ENCODE assay signal across 19 cellular contexts in the genomic region with DNA sequence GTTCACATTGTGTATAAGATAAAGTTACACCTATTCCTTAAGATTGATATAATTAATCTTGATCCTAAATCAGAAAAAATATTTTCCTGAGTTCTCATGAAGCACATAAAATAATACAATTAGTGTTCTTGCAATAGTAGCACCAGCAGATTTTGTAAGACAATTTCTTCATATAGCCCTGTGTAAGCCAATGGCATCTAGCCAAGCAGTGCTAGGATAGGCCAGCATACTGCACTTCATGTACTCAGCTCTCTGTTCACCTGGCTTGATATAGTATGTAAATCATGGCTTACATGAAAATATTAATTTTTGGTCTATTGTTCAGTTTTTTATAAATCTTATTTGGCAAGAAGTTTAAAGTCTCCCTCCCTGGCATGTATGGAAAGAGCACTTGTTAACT. TPM values are rescaled to one million over a fixed set of nuclear protein-coding genes. Genes with fewer than 3 reads are reported as not detected.
"Had no signal": no experiment of that assay in that cellular context is flagged by ENCODE, and none has a peak within 500 bp of the region (broad histone marks: within the 10 kb centered on the region; RNA-seq: fewer than 3 reads in every experiment).

No MANE protein-coding gene starts in this region.

- DNase-seq: activated CD4-positive, alpha-beta memory T cell treated with anti-CD3 and anti-CD28 coated beads, Interleukin-2, amount 10 ng/mL, durations not matched to agents 7 days and 5 days; activated CD4-positive, alpha-beta T cell treated with anti-CD3 and anti-CD28 coated beads for 4 hours; activated effector memory CD4-positive, alpha-beta T cell treated with anti-CD3 and anti-CD28 coated beads, Interleukin-2, amount 50 U/mL, for 16 hours; activated T-cell treated with anti-CD3 and anti-CD28 coated beads, Interleukin-2, amount 50 U/mL, for 48 hours; amniotic stem cell; effector CD8-positive, alpha-beta T cell; glutamatergic neuron; hypothalamus; kidney glomerular epithelial cell; mesendoderm; natural killer cell; retina; stimulated activated CD4-positive, alpha-beta T cell treated with anti-CD3 and anti-CD28 coated beads, Interleukin-2, amount 100 ng/mL, for 48 hours; T-helper 2 cell had no signal

- ATAC-seq: activated naive CD4-positive, alpha-beta T cell treated with anti-CD3 and anti-CD28 coated beads, Interleukin-2, amount 50 U/mL, for 72 hours; natural killer cell; stimulated activated memory B cell treated with anti-CD40 and anti-IgM and Interleukin-4, amounts not matched to agents 10 μg/mL and 1 μg/mL and 100 μg/mL, for 72 hours had no signal

- FAIRE-seq: endothelial cell of umbilical vein had no signal

RNA-seq across cellular contexts. Expression of a gene that starts 1.9 kb away (rescaled TPM):
- total RNA-seq: activated CD4-positive, alpha-beta memory T cell treated with anti-CD3 and anti-CD28 coated beads, Interleukin-2, amount 10 ng/mL, durations not matched to agents 7 days and 5 days; activated naive CD4-positive, alpha-beta T cell treated with anti-CD3 and anti-CD28 coated beads, Interleukin-2, amount 50 U/mL, for 72 hours; endothelial cell of umbilical vein; liver; natural killer cell; ureter had no signal
- polyA plus RNA-seq: endothelial cell of umbilical vein, liver had no signal

RNA-seq across cellular contexts. Expression of a gene that starts 49.0 kb away (rescaled TPM):
- total RNA-seq: activated CD4-positive, alpha-beta memory T cell treated with anti-CD3 and anti-CD28 coated beads, Interleukin-2, amount 10 ng/mL, durations not matched to agents 7 days and 5 days; activated naive CD4-positive, alpha-beta T cell treated with anti-CD3 and anti-CD28 coated beads, Interleukin-2, amount 50 U/mL, for 72 hours; endothelial cell of umbilical vein; liver; natural killer cell; ureter had no signal
- polyA plus RNA-seq: endothelial cell of umbilical vein, liver had no signal

RNA-seq across cellular contexts. Expression of a gene that starts 55.9 kb away (rescaled TPM):
- total RNA-seq: endothelial cell of umbilical vein had no signal
- polyA plus RNA-seq: endothelial cell of umbilical vein had no signal
